In the genomic region with DNA sequence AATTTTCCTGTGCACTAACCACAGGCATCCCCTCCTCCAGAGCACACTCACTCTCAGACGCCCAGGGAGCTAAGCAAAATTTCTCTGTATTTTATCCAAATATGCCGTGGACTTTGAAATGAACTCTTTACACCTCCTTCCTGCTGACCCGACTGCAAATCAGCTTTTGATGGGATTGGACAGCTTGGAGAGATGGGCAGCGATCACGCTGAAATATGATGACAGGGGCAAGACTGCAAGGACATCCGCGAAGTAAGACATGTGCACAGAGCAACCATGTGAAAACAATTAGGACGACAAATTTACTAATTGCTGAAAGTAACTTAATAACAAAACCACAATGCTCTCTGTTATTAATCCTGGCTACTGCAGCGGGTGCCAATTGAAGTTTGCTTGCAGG, we compare ENCODE assay signal across 15 cellular contexts.
"Had no signal": no experiment of that assay in that cellular context is flagged by ENCODE, and none has a peak within 500 bp of the region (broad histone marks: within the 10 kb centered on the region; RNA-seq: fewer than 3 reads in every experiment).

No MANE protein-coding gene starts in this region.

- H3K36me3 Mint-ChIP-seq: naive thymus-derived CD4-positive, alpha-beta T cell had no signal

- H3K4me3 Mint-ChIP-seq: naive thymus-derived CD4-positive, alpha-beta T cell; nephron progenitor cell had no signal

- H3K9me3 Mint-ChIP-seq: naive thymus-derived CD4-positive, alpha-beta T cell; nephron progenitor cell had no signal

- H3K4me3 ChIP-seq: heart left ventricle, psoas muscle, upper lobe of left lung, uterus had no signal

- H3K27ac ChIP-seq: heart left ventricle, psoas muscle, upper lobe of left lung, uterus had no signal

- DNase-seq: cortex of kidney; effector memory CD4-positive, alpha-beta T cell; heart left ventricle; hippocampal formation; left colon; mammary epithelial cell; naive thymus-derived CD4-positive, alpha-beta T cell; nephron progenitor cell; psoas muscle; small intestine; stimulated activated CD4-positive, alpha-beta T cell treated with anti-CD3 and anti-CD28 coated beads, Interleukin-2, amount 100 ng/mL, for 48 hours; stimulated activated naive CD4-positive, alpha-beta T cell treated with Interleukin-2 at 50 U/mL for 16 hours; uterus had no signal

- H3K27ac Mint-ChIP-seq: naive thymus-derived CD4-positive, alpha-beta T cell had no signal

- H3K36me3 ChIP-seq: heart left ventricle, upper lobe of left lung, uterus had no signal

- H3K9me3 ChIP-seq: heart left ventricle, psoas muscle, upper lobe of left lung, uterus had no signal

- ATAC-seq: esophagus mucosa; heart left ventricle; left colon; naive thymus-derived CD4-positive, alpha-beta T cell; psoas muscle had no signal

- H3K4me1 ChIP-seq: psoas muscle, upper lobe of left lung, uterus had no signal
